28 cellular contexts compared by ENCODE assay signal in the genomic region with DNA sequence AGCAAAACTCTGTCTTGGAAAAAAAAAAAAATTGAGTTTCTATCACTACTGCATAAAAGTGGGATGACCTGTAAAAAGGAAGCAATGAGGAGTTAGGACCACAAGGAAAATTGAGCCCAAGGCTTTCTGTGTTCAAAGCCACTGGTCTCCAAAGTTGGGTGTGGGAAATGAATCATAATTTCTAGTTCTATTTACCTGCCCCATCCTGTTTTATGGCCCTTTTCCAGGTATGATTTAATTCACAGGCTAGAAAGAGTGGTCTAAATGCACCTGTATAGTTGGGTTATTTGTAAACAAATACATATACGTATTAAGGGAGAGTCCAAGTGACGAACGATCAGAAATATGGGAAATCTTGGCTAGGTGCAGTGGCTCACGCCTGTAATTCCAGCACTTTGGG. TPM values are rescaled to one million over a fixed set of nuclear protein-coding genes. Genes with fewer than 3 reads are reported as not detected.
"Had no signal": no experiment of that assay in that cellular context is flagged by ENCODE, and none has a peak within 500 bp of the region (broad histone marks: within the 10 kb centered on the region; RNA-seq: fewer than 3 reads in every experiment).

No MANE protein-coding gene starts in this region.

- H3K27ac ChIP-seq: adrenal gland, KMS-11, Peyer's patch had no signal

- H3K9me3 ChIP-seq: adrenal gland, Peyer's patch had no signal

- H3K9ac ChIP-seq: KMS-11 had no signal

- H3K27me3 ChIP-seq: adrenal gland, MG63, Peyer's patch had no signal

- H3K36me3 ChIP-seq: adrenal gland, MG63, Peyer's patch had no signal

- ATAC-seq: activated CD8-positive, alpha-beta T cell treated with anti-CD3 and anti-CD28 coated beads, Interleukin-2, amount 10 ng/mL, durations not matched to agents 7 days and 5 days; T-helper 17 cell; WTC11 had no signal

- H3K4me2 ChIP-seq: KMS-11 had no signal

- H3K4me1 ChIP-seq: adrenal gland, Peyer's patch had no signal

- H3K4me3 ChIP-seq: adrenal gland, MG63, Peyer's patch had no signal

- DNase-seq: activated CD4-positive, alpha-beta T cell treated with anti-CD3 and anti-CD28 coated beads for 48 hours; activated CD4-positive, alpha-beta T cell treated with anti-CD3 and anti-CD28 coated beads, Interleukin-2, amount 50 U/mL, for 4 hours; activated CD4-positive, CD25-positive, alpha-beta regulatory T cell treated with anti-CD3 and anti-CD28 coated beads, Interleukin-2, amount 50 U/mL, for 72 hours; activated CD8-positive, alpha-beta memory T cell treated with anti-CD3 and anti-CD28 coated beads, Interleukin-2, amount 50 U/mL, for 48 hours; activated CD8-positive, alpha-beta T cell treated with anti-CD3 and anti-CD28 coated beads, Interleukin-2, amount 10 ng/mL, durations not matched to agents 7 days and 5 days; activated naive CD4-positive, alpha-beta T cell treated with anti-CD3 and anti-CD28 coated beads, Interleukin-2, amount 50 U/mL, for 16 hours; activated naive CD8-positive, alpha-beta T cell treated with anti-CD3 and anti-CD28 coated beads, Interleukin-2, amount 10 ng/mL, durations not matched to agents 7 days and 5 days; activated T-cell treated with anti-CD3 and anti-CD28 coated beads, Interleukin-2, amount 50 U/mL, for 1 hour; adrenal gland; anterior cingulate cortex; central memory CD4-positive, alpha-beta T cell; MG63; MV-4-11; NCI-H1092 treated with DMSO at 0.1 percent for 48 hours; NCI-H1417 treated with DMSO at 0.1 percent for 48 hours; NCI-H1694 treated with DMSO at 0.1 percent for 48 hours; NCI-H2081; NCI-H510A treated with DMSO at 0.1 percent for 48 hours; NCI-H69; NK-92 treated with Interleukin-12 subunit alpha and Interleukin-12 subunit beta, amount 100 ng/mL, for 24 hours; OCI-M1; Peyer's patch; SHP77 treated with DMSO at 0.1 percent for 48 hours; T-helper 17 cell; T-helper 9 cell had no signal

RNA-seq across cellular contexts. Expression of a gene that starts 8.2 kb away (rescaled TPM):
- total RNA-seq: SK-MEL-5 had no signal
